ENCODE assay signal across 18 cellular contexts in genomic region chr5:65835191-65835590, GRCh38.
"Had no signal": no experiment of that assay in that cellular context is flagged by ENCODE, and none has a peak within 500 bp of the region (broad histone marks: within the 10 kb centered on the region; RNA-seq: fewer than 3 reads in every experiment).

No MANE protein-coding gene starts in this region.

- DNase-seq: activated B cell treated with CpG ODN at 0.5 μM for 24 hours; activated CD4-positive, alpha-beta memory T cell treated with anti-CD3 and anti-CD28 coated beads, Interleukin-2, amount 10 ng/mL, durations not matched to agents 7 days and 5 days; activated CD4-positive, alpha-beta T cell treated with anti-CD3 and anti-CD28 coated beads for 4 hours; activated CD8-positive, alpha-beta memory T cell treated with anti-CD3 and anti-CD28 coated beads, Interleukin-2, amount 10 ng/mL, durations not matched to agents 7 days and 5 days; foreskin fibroblast; mucosa of descending colon; naive B cell; stimulated activated CD4-positive, alpha-beta T cell treated with anti-CD3 and anti-CD28 coated beads, Interleukin-2, amount 100 ng/mL, for 24 hours; stimulated activated naive CD4-positive, alpha-beta T cell treated with Interleukin-2 at 50 U/mL for 16 hours; T-helper 9 cell; transverse colon had no signal

- H3K9me3 ChIP-seq: mucosa of descending colon, transverse colon, vagina had no signal

- H3K4me1 Mint-ChIP-seq: activated B cell treated with CpG ODN at 0.5 μM for 24 hours, memory B cell had no signal

- H3K9me3 Mint-ChIP-seq: activated B cell treated with CpG ODN at 0.5 μM for 24 hours; activated CD4-positive, alpha-beta memory T cell treated with anti-CD3 and anti-CD28 coated beads, Interleukin-2, amount 10 ng/mL, durations not matched to agents 7 days and 5 days; memory B cell; neural crest cell had no signal

- H3K4me3 Mint-ChIP-seq: activated B cell treated with CpG ODN at 0.5 μM for 24 hours; activated CD4-positive, alpha-beta memory T cell treated with anti-CD3 and anti-CD28 coated beads, Interleukin-2, amount 10 ng/mL, durations not matched to agents 7 days and 5 days; activated CD8-positive, alpha-beta memory T cell treated with anti-CD3 and anti-CD28 coated beads, Interleukin-2, amount 10 ng/mL, durations not matched to agents 7 days and 5 days; activated naive CD8-positive, alpha-beta T cell; memory B cell; naive B cell; neural crest cell had no signal

- H3K27me3 Mint-ChIP-seq: activated B cell treated with CpG ODN at 0.5 μM for 24 hours; activated CD4-positive, alpha-beta memory T cell treated with anti-CD3 and anti-CD28 coated beads, Interleukin-2, amount 10 ng/mL, durations not matched to agents 7 days and 5 days; activated CD8-positive, alpha-beta memory T cell treated with anti-CD3 and anti-CD28 coated beads, Interleukin-2, amount 10 ng/mL, durations not matched to agents 7 days and 5 days; activated naive CD8-positive, alpha-beta T cell; memory B cell; naive B cell had no signal

- H3K36me3 ChIP-seq: cardiac muscle cell, transverse colon, vagina had no signal

- H3K4me3 ChIP-seq: cardiac muscle cell, mucosa of descending colon, transverse colon, vagina had no signal

- H3K27ac ChIP-seq: cardiac muscle cell, epithelial cell of prostate, transverse colon, vagina had no signal

- H3K36me3 Mint-ChIP-seq: activated CD8-positive, alpha-beta memory T cell treated with anti-CD3 and anti-CD28 coated beads, Interleukin-2, amount 10 ng/mL, durations not matched to agents 7 days and 5 days; memory B cell had no signal

- H3K27me3 ChIP-seq: cardiac muscle cell, transverse colon, vagina had no signal

- H3K27ac Mint-ChIP-seq: activated B cell treated with CpG ODN at 0.5 μM for 24 hours; activated CD4-positive, alpha-beta memory T cell treated with anti-CD3 and anti-CD28 coated beads, Interleukin-2, amount 10 ng/mL, durations not matched to agents 7 days and 5 days; activated CD8-positive, alpha-beta memory T cell treated with anti-CD3 and anti-CD28 coated beads, Interleukin-2, amount 10 ng/mL, durations not matched to agents 7 days and 5 days; activated naive CD8-positive, alpha-beta T cell; memory B cell; naive B cell; progenitor cell of endocrine pancreas had no signal

- H3K4me1 ChIP-seq: transverse colon, vagina had no signal

- ATAC-seq: activated CD8-positive, alpha-beta memory T cell treated with anti-CD3 and anti-CD28 coated beads, Interleukin-2, amount 10 ng/mL, durations not matched to agents 7 days and 5 days; mucosa of descending colon had no signal
